Comparison of ENCODE assay signal across 12 cellular contexts in the genomic region with DNA sequence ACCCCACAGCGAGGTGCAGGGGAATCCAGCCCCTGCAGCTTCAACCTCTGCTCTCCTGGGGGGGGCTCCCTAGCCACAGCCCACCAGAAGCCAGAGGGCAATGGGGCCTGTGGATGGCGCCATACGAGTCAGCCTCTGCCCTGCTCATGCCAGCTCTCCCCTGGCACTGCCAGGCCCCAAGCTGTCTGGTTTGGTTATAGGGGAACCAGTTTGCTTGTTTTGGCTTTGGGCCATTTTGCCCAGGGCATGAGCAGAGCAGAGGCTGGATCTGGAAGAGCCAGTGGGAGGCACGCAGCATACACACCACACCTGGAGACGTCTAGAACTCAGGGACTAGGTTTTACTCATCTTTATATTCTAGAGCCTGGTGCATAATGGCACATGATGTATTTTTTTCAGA.
DNase-seq lines count a peak whose midpoint lies in the region; ATAC-seq lines count a peak whose summit lies in the region.
"Had no signal": no experiment of that assay in that cellular context is flagged by ENCODE, and none has a peak within 500 bp of the region (broad histone marks: within the 10 kb centered on the region; RNA-seq: fewer than 3 reads in every experiment).

No MANE protein-coding gene starts in this region.

- H2BK120ac ChIP-seq in mesenchymal stem cell (ENCODE audit: low read depth, low read length) = no peak overlapping the region

- no peak overlapping the region for H2AK5ac ChIP-seq in mesenchymal stem cell (ENCODE audit: low read length, severe bottlenecking)

- H3K9me3 Mint-ChIP-seq in central memory CD8-positive, alpha-beta T cell = peaks cover 5% of the 10 kb centered on the region
- H3K9me3 Mint-ChIP-seq in activated CD4-positive, alpha-beta memory T cell treated with anti-CD3 and anti-CD28 coated beads, Interleukin-2, amount 10 ng/mL, durations not matched to agents 7 days and 5 days = peaks cover 9% of the 10 kb centered on the region

- no peak overlapping the region for H4K8ac ChIP-seq in mesenchymal stem cell (ENCODE audit: low read length)

- no peak overlapping the region for H3K27ac Mint-ChIP-seq in central memory CD8-positive, alpha-beta T cell (ENCODE audit: low read depth)
- H3K27ac Mint-ChIP-seq in activated CD4-positive, alpha-beta memory T cell treated with anti-CD3 and anti-CD28 coated beads, Interleukin-2, amount 10 ng/mL, durations not matched to agents 7 days and 5 days = no peak overlapping the region

- H2AFZ ChIP-seq in mesenchymal stem cell (ENCODE audit: low read depth, low read length) = no peak overlapping the region

- H3K4me2 ChIP-seq in mesenchymal stem cell (ENCODE audit: low read length, poor library complexity, severe bottlenecking) = no peak overlapping the region

- POLR2A ChIA-PET in activated CD4-positive, alpha-beta memory T cell treated with anti-CD3 and anti-CD28 coated beads, Interleukin-2, amount 10 ng/mL, durations not matched to agents 7 days and 5 days (lab: Charles Lee) = interaction anchor here (2.7 kb wide), 1 partner anchor 272 kb away, joined by 19 read pairs; the partner anchor contains the start of gene CDK19

- no peak for ATAC-seq in central memory CD8-positive, alpha-beta T cell (replicated peaks; ENCODE audit: extremely low read depth, poor library complexity, severe bottlenecking)
- ATAC-seq in HG03196 (IDR thresholded peaks at IDR 0.05; ENCODE audit: unreplicated experiment) (no peak), HG02623 (IDR thresholded peaks at IDR 0.05; ENCODE audit: unreplicated experiment) (no peak)

- peak overlapping the region; percentile 45 for H4K91ac ChIP-seq in mesenchymal stem cell (ENCODE audit: low read length)

- CTCF ChIA-PET in activated CD4-positive, alpha-beta memory T cell treated with anti-CD3 and anti-CD28 coated beads, Interleukin-2, amount 10 ng/mL, durations not matched to agents 7 days and 5 days (lab: Charles Lee) = interaction anchor here (0.5 kb wide), 1 partner anchor 241 kb away, joined by 5 read pairs; no protein-coding TSS in a partner anchor

- no peak overlapping the region for H2BK5ac ChIP-seq in mesenchymal stem cell (ENCODE audit: low read depth, low read length, poor library complexity, severe bottlenecking)

- peaks cover 5% of the 10 kb centered on the region for H3K9me3 ChIP-seq in mesenchymal stem cell (ENCODE audit: control insufficient read depth, low read length)

- H3K79me1 ChIP-seq in mesenchymal stem cell (replicated peaks; ENCODE audit: low read length, poor library complexity, severe bottlenecking) = no peaks in the 10 kb centered on the region

- H2BK12ac ChIP-seq in mesenchymal stem cell (ENCODE audit: low read length in 2 of 2) = no peak overlapping the region

- no peaks in the 10 kb centered on the region for H3K27me3 ChIP-seq in mesenchymal stem cell (ENCODE audit: control insufficient read depth in 1 of 2, insufficient read depth in 1 of 2, low read length in 2 of 2)

- DNase-seq in COR-L47 (lab: John Stamatoyannopoulos, UW) (peak; percentile 28), M059J (ENCODE audit: low read depth) (peak; percentile 93), mesenchymal stem cell (no peak), SW480 (ENCODE audit: low spot score) (no peak)
- DNase-seq in central memory CD8-positive, alpha-beta T cell (ENCODE audit: low spot score in 2 of 2) = no peak
- no peak for DNase-seq in activated CD4-positive, alpha-beta memory T cell treated with anti-CD3 and anti-CD28 coated beads, Interleukin-2, amount 10 ng/mL, durations not matched to agents 7 days and 5 days
- DNase-seq: activated naive CD8-positive, alpha-beta T cell treated with anti-CD3 and anti-CD28 coated beads, Interleukin-2, amount 10 ng/mL, durations not matched to agents 7 days and 5 days; effector memory CD4-positive, alpha-beta T cell; MM.1S; T-helper 2 cell had no signal

- H2BK15ac ChIP-seq in mesenchymal stem cell (ENCODE audit: low read depth, poor library complexity, severe bottlenecking) = no peak overlapping the region

- peak overlapping the region; percentile 69 for H3K4me3 Mint-ChIP-seq in central memory CD8-positive, alpha-beta T cell
- H3K4me3 Mint-ChIP-seq in activated CD4-positive, alpha-beta memory T cell treated with anti-CD3 and anti-CD28 coated beads, Interleukin-2, amount 10 ng/mL, durations not matched to agents 7 days and 5 days = no peak overlapping the region
- H3K4me3 Mint-ChIP-seq: activated naive CD8-positive, alpha-beta T cell treated with anti-CD3 and anti-CD28 coated beads, Interleukin-2, amount 10 ng/mL, durations not matched to agents 7 days and 5 days had no signal

- H3K4me1 Mint-ChIP-seq in central memory CD8-positive, alpha-beta T cell = peaks cover 22% of the 10 kb centered on the region
- H3K4me1 Mint-ChIP-seq in activated CD4-positive, alpha-beta memory T cell treated with anti-CD3 and anti-CD28 coated beads, Interleukin-2, amount 10 ng/mL, durations not matched to agents 7 days and 5 days = peaks cover 27% of the 10 kb centered on the region

- no peak overlapping the region for H3K23ac ChIP-seq in mesenchymal stem cell (ENCODE audit: low read length in 2 of 2)

- H3K4ac ChIP-seq in mesenchymal stem cell (ENCODE audit: low read depth in 1 of 2, low read length in 2 of 2) = peak overlapping the region; percentile 20 to 21

- WGBS in mesenchymal stem cell = 95% methylated on average over 5 of the region's 5 CpGs

- H3K4me1 ChIP-seq in mesenchymal stem cell (ENCODE audit: control insufficient read depth, insufficient read depth, low read depth, low read length) = peaks cover 25% of the 10 kb centered on the region

- H3K36me3 ChIP-seq in mesenchymal stem cell (ENCODE audit: control insufficient read depth in 1 of 2, insufficient read depth in 2 of 2, low read depth in 1 of 2, low read length in 2 of 2) = peaks cover 0 to 3% of the 10 kb centered on the region in 2 experiments

- H3K14ac ChIP-seq in mesenchymal stem cell (ENCODE audit: low read length in 2 of 2) = peak overlapping the region in 1 of 2 experiments; percentile 19

- H3K4me3 ChIP-seq in mesenchymal stem cell (ENCODE audit: insufficient read depth in 1 of 2, low read depth in 1 of 2, low read length in 2 of 2) = no peak overlapping the region

- H3K27me3 Mint-ChIP-seq in central memory CD8-positive, alpha-beta T cell = peaks cover 12% of the 10 kb centered on the region
- H3K27me3 Mint-ChIP-seq in activated CD4-positive, alpha-beta memory T cell treated with anti-CD3 and anti-CD28 coated beads, Interleukin-2, amount 10 ng/mL, durations not matched to agents 7 days and 5 days = peaks cover 2% of the 10 kb centered on the region

- H3K9ac ChIP-seq in mesenchymal stem cell (ENCODE audit: low read length) = no peak overlapping the region

- H3K18ac ChIP-seq in mesenchymal stem cell (ENCODE audit: low read depth in 1 of 2, low read length in 2 of 2) = peak overlapping the region; percentile 27 to 48

- no peaks in the 10 kb centered on the region for H3K36me3 Mint-ChIP-seq in central memory CD8-positive, alpha-beta T cell (ENCODE audit: insufficient read depth)
- peaks cover 8% of the 10 kb centered on the region for H3K36me3 Mint-ChIP-seq in activated CD4-positive, alpha-beta memory T cell treated with anti-CD3 and anti-CD28 coated beads, Interleukin-2, amount 10 ng/mL, durations not matched to agents 7 days and 5 days (ENCODE audit: low read depth)

- H3K27ac ChIP-seq in mesenchymal stem cell (ENCODE audit: low read length, poor library complexity, severe bottlenecking) = no peak overlapping the region

Comparison
In these comparisons a context has a peak if more than half of its experiments do, and no peak if none do; other contexts are left out.
1. DNase-seq: peak in COR-L47 (single experiment) and M059J (single experiment); none in central memory CD8-positive, alpha-beta T cell (0 of 2), mesenchymal stem cell (single experiment), SW480 (single experiment) and activated CD4-positive, alpha-beta memory T cell treated with anti-CD3 and anti-CD28 coated beads, Interleukin-2, amount 10 ng/mL, durations not matched to agents 7 days and 5 days (single experiment).